18 cellular contexts compared by ENCODE assay signal in genomic region chr11:112361396-112361795, GRCh38.
"Had no signal": no experiment of that assay in that cellular context is flagged by ENCODE, and none has a peak within 500 bp of the region (broad histone marks: within the 10 kb centered on the region; RNA-seq: fewer than 3 reads in every experiment).

No MANE protein-coding gene starts in this region.

- DNase-seq: effector CD4-positive, alpha-beta T cell; foreskin melanocyte; heart right ventricle; hypothalamus; left lung; lower lobe of right lung; mesendoderm; naive B cell; right cardiac atrium; stimulated activated CD4-positive, alpha-beta T cell treated with anti-CD3 and anti-CD28 coated beads, Interleukin-2, amount 100 ng/mL, for 48 hours; stimulated activated naive CD4-positive, alpha-beta T cell treated with Interleukin-2 at 50 U/mL for 16 hours; trophoblast cell; uterus had no signal

- H3K4me2 ChIP-seq: smooth muscle cell had no signal

- H3K9me3 Mint-ChIP-seq: endodermal cell, naive B cell had no signal

- H3K4me1 Mint-ChIP-seq: naive B cell had no signal

- H3K9me3 ChIP-seq: heart right ventricle, left lung, lower lobe of right lung, uterus had no signal

- H3K27me3 Mint-ChIP-seq: naive B cell had no signal

- H3K4me1 ChIP-seq: heart right ventricle, left lung, lower lobe of right lung had no signal

- H3K27ac ChIP-seq: coronary artery, heart right ventricle, left lung, lower lobe of right lung, uterus had no signal

- H3K4me3 ChIP-seq: coronary artery, heart right ventricle, left lung, lower lobe of right lung, smooth muscle cell, uterus had no signal

- FAIRE-seq: endothelial cell of umbilical vein, islet of Langerhans had no signal

- H3K4me3 Mint-ChIP-seq: endodermal cell, naive B cell had no signal

- H3K36me3 ChIP-seq: heart right ventricle, left lung, lower lobe of right lung, uterus had no signal
